In the genomic region with DNA sequence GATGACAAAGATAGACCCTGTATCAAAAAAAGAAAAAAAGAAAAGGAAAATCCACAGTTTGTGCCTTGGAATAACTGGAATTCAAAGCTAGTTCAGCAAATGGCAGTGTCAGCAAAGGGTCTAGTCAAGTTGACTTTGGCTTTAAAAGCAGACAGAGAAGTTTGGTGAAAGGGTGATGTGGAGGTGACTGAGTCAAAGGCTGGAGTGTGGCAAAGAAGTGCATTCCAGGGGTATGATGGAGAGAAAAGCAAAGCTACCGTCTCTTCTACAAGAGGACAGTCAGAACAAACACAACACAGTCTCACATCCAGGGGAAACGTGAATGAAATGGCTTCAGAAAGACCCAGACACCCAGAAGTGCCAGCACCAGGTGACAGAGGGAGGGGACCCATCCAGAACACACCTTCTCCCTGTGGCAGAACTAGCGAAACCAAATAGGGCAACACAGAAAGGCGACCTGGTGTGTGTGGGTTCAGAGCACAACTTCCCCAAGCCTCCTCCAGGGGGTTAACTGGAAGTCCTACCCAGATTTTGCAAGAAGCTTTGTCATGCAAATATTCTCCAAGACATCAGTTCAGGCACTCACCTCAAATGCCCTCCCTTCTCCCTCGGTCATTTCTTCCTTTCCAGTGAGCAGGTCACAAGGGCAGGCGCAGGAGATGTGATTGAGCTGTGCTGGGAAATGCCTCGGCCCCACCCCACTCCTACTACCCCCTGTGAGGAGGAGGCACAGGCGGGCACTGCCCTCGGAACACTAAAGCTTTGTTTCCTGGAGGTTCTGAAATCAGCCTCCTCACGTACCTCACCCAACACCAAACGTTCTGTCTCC, we compare ENCODE assay signal across 1 cellular context.
TF ChIP-seq lines count a peak whose summit lies in the region.

No MANE protein-coding gene starts in this region.

TF ChIP-seq in GM12878, 131 proteins besides CTCF, POLR2A, EP300 and RAD21 (continued from another document):
- TF ChIP-seq, protein P1, sequence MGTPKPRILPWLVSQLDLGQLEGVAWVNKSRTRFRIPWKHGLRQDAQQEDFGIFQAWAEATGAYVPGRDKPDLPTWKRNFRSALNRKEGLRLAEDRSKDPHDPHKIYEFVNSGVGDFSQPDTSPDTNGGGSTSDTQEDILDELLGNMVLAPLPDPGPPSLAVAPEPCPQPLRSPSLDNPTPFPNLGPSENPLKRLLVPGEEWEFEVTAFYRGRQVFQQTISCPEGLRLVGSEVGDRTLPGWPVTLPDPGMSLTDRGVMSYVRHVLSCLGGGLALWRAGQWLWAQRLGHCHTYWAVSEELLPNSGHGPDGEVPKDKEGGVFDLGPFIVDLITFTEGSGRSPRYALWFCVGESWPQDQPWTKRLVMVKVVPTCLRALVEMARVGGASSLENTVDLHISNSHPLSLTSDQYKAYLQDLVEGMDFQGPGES (IDR thresholded peaks at IDR 0.05) = no peak
- peak; percentile 36 for TF ChIP-seq SP1 (IDR thresholded peaks at IDR 0.05; ENCODE audit: low read depth, low read length)
- TF ChIP-seq NFXL1 (IDR thresholded peaks at IDR 0.05; ENCODE audit: borderline replicate concordance) = no peak
- TF ChIP-seq CHD4 (IDR thresholded peaks at IDR 0.05) = no peak
- no peak for TF ChIP-seq MYC (IDR thresholded peaks at IDR 0.05; ENCODE audit: insufficient read depth, insufficient read length, insufficient replicate concordance, low read length, severe bottlenecking)
- TF ChIP-seq ZNF24 (IDR thresholded peaks at IDR 0.05) = 0 out of 2 replicates have a peak, but pooled peaks have one; percentile 18
- no peak for TF ChIP-seq SIN3A (IDR thresholded peaks at IDR 0.05; ENCODE audit: low read depth, low read length)
- TF ChIP-seq, protein P2, sequence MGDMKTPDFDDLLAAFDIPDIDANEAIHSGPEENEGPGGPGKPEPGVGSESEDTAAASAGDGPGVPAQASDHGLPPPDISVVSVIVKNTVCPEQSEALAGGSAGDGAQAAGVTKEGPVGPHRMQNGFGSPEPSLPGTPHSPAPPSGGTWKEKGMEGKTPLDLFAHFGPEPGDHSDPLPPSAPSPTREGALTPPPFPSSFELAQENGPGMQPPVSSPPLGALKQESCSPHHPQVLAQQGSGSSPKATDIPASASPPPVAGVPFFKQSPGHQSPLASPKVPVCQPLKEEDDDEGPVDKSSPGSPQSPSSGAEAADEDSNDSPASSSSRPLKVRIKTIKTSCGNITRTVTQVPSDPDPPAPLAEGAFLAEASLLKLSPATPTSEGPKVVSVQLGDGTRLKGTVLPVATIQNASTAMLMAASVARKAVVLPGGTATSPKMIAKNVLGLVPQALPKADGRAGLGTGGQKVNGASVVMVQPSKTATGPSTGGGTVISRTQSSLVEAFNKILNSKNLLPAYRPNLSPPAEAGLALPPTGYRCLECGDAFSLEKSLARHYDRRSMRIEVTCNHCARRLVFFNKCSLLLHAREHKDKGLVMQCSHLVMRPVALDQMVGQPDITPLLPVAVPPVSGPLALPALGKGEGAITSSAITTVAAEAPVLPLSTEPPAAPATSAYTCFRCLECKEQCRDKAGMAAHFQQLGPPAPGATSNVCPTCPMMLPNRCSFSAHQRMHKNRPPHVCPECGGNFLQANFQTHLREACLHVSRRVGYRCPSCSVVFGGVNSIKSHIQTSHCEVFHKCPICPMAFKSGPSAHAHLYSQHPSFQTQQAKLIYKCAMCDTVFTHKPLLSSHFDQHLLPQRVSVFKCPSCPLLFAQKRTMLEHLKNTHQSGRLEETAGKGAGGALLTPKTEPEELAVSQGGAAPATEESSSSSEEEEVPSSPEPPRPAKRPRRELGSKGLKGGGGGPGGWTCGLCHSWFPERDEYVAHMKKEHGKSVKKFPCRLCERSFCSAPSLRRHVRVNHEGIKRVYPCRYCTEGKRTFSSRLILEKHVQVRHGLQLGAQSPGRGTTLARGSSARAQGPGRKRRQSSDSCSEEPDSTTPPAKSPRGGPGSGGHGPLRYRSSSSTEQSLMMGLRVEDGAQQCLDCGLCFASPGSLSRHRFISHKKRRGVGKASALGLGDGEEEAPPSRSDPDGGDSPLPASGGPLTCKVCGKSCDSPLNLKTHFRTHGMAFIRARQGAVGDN (IDR thresholded peaks at IDR 0.05) = no peak
- TF ChIP-seq, protein P3, sequence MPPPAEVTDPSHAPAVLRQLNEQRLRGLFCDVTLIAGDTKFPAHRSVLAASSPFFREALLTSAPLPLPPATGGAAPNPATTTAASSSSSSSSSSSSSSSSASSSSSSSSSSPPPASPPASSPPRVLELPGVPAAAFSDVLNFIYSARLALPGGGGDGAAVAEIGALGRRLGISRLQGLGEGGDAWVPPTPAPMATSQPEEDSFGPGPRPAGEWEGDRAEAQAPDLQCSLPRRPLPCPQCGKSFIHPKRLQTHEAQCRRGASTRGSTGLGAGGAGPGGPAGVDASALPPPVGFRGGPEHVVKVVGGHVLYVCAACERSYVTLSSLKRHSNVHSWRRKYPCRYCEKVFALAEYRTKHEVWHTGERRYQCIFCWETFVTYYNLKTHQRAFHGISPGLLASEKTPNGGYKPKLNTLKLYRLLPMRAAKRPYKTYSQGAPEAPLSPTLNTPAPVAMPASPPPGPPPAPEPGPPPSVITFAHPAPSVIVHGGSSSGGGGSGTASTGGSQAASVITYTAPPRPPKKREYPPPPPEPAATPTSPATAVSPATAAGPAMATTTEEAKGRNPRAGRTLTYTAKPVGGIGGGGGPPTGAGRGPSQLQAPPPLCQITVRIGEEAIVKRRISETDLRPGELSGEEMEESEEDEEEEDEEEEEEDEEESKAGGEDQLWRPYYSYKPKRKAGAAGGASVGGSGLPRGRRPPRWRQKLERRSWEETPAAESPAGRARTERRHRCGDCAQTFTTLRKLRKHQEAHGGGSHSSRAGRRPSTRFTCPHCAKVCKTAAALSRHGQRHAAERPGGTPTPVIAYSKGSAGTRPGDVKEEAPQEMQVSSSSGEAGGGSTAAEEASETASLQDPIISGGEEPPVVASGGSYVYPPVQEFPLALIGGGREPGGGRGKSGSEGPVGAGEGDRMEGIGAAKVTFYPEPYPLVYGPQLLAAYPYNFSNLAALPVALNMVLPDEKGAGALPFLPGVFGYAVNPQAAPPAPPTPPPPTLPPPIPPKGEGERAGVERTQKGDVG (CRISPR knock-in tag; IDR thresholded peaks at IDR 0.05) = no peak
- TF ChIP-seq, protein P4, sequence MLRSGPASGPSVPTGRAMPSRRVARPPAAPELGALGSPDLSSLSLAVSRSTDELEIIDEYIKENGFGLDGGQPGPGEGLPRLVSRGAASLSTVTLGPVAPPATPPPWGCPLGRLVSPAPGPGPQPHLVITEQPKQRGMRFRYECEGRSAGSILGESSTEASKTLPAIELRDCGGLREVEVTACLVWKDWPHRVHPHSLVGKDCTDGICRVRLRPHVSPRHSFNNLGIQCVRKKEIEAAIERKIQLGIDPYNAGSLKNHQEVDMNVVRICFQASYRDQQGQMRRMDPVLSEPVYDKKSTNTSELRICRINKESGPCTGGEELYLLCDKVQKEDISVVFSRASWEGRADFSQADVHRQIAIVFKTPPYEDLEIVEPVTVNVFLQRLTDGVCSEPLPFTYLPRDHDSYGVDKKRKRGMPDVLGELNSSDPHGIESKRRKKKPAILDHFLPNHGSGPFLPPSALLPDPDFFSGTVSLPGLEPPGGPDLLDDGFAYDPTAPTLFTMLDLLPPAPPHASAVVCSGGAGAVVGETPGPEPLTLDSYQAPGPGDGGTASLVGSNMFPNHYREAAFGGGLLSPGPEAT (IDR thresholded peaks at IDR 0.05; ENCODE audit: low read depth) = 0 out of 2 replicates have a peak, but pooled peaks have one; percentile 20
- TF ChIP-seq PML (IDR thresholded peaks at IDR 0.05; ENCODE audit: low read length) = no peak
- TF ChIP-seq SMARCA5 (IDR thresholded peaks at IDR 0.05) = 0 out of 2 replicates have a peak, but pooled peaks have one; percentile 26
- TF ChIP-seq RB1 (IDR thresholded peaks at IDR 0.05; ENCODE audit: borderline replicate concordance) = 0 out of 2 replicates have a peak, but pooled peaks have one; percentile 16
- TF ChIP-seq MTA3 (IDR thresholded peaks at IDR 0.05; ENCODE audit: borderline replicate concordance, low read length) = no peak
- peak; percentile 58; the same call in 1 of the 3 replicates for TF ChIP-seq POU2F2 (IDR thresholded peaks at IDR 0.05; ENCODE audit: borderline replicate concordance, low read depth, low read length)
- no peak for TF ChIP-seq YY1 (IDR thresholded peaks at IDR 0.05; ENCODE audit: low read depth, low read length)
- 0 out of 2 replicates have a peak, but pooled peaks have one; percentile 59 for TF ChIP-seq IKZF1 (conservative IDR thresholded peaks at IDR 0.05)
- TF ChIP-seq, protein P5, sequence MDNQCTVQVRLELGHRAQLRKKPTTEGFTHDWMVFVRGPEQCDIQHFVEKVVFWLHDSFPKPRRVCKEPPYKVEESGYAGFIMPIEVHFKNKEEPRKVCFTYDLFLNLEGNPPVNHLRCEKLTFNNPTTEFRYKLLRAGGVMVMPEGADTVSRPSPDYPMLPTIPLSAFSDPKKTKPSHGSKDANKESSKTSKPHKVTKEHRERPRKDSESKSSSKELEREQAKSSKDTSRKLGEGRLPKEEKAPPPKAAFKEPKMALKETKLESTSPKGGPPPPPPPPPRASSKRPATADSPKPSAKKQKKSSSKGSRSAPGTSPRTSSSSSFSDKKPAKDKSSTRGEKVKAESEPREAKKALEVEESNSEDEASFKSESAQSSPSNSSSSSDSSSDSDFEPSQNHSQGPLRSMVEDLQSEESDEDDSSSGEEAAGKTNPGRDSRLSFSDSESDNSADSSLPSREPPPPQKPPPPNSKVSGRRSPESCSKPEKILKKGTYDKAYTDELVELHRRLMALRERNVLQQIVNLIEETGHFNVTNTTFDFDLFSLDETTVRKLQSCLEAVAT (IDR thresholded peaks at IDR 0.05) = no peak
- no peak for TF ChIP-seq BMI1 (IDR thresholded peaks at IDR 0.05; ENCODE audit: borderline replicate concordance)
